ENCODE assay signal across 8 cellular contexts in the genomic region with DNA sequence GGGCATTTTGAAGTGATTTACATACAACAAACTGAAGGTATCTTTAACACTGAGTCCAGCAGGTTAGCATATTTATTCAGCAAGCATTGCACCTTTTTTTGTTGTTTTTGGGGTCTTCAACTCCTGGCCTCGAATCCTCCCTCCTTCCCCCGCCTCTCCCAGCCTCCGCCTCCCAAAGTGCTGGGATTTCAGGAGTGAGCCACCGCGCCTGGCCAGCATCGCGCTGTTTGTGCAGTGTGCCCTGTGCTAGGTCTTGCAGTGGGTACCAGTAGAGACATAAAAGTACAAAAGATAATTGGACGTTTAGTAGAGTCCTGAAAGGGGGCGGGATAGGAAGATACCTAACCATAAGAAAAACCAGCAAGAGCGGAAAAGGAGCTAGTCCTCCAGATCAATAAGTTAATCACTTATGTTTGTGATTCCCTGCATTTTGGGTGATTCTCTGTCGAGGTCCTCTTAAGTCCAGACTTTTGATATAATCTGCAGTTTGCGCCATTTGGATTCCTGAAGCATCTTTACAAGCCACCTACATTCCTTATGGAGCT.
DNase-seq lines count a peak whose midpoint lies in the region; ATAC-seq and TF ChIP-seq lines count a peak whose summit lies in the region.

No MANE protein-coding gene starts in this region.

- CTCF ChIA-PET in BJ (lab: Yijun Ruan, JAX): interaction anchor here (1.0 kb wide), 1 partner anchor 20 kb away, joined by 3 read pairs; no protein-coding TSS in a partner anchor

- TF ChIP-seq CTCF in BJ (IDR thresholded peaks at IDR 0.05; ENCODE audit: insufficient read depth, low read depth, low read length) (no peak), Loucy (conservative IDR thresholded peaks at IDR 0.05; ENCODE audit: low read length) (no peak)

- no peak for ATAC-seq in naive thymus-derived CD8-positive, alpha-beta T cell
- ATAC-seq in HG02678 (IDR thresholded peaks at IDR 0.05; ENCODE audit: unreplicated experiment) (no peak), GM19397 (IDR thresholded peaks at IDR 0.05; ENCODE audit: unreplicated experiment) (no peak)

- H3K9me2 ChIP-seq in Loucy (replicated peaks; ENCODE audit: low read depth, low read length): no peaks in the 10 kb centered on the region

- H3K9ac ChIP-seq in Loucy (ENCODE audit: low read depth, low read length, poor library complexity, severe bottlenecking): peak overlapping the region; percentile 79

- peak overlapping the region; percentile 58 for H3K4me3 ChIP-seq in BJ (ENCODE audit: low read depth, low read length)
- H3K4me3 ChIP-seq in Loucy (ENCODE audit: low read length, poor library complexity, severe bottlenecking): peak overlapping the region; percentile 86

- H2AFZ ChIP-seq in Loucy (ENCODE audit: low read length): peak overlapping the region; percentile 92

- H3K4me2 ChIP-seq in Loucy (ENCODE audit: low read depth, low read length, poor library complexity, severe bottlenecking): peak overlapping the region; percentile 73

- no peaks in the 10 kb centered on the region for H3K27me3 Mint-ChIP-seq in naive thymus-derived CD8-positive, alpha-beta T cell

- peaks cover 19% of the 10 kb centered on the region for H4K20me1 ChIP-seq in Loucy (ENCODE audit: insufficient read depth, low read length, poor library complexity, severe bottlenecking)

- DNase-seq in BJ (ENCODE audit: low read depth) (no peak), OCI-M2 (lab: John Stamatoyannopoulos, UW; ENCODE audit: unreplicated experiment) (no peak), SKM-1 (lab: John Stamatoyannopoulos, UW; ENCODE audit: unreplicated experiment) (no peak)
- DNase-seq in central memory CD4-positive, alpha-beta T cell: peak; percentile 2
- peak in 1 of 10 donors; percentile 5 for DNase-seq in naive thymus-derived CD8-positive, alpha-beta T cell

- no peaks in the 10 kb centered on the region for H3K36me3 Mint-ChIP-seq in naive thymus-derived CD8-positive, alpha-beta T cell

- no peaks in the 10 kb centered on the region for H3F3A ChIP-seq in Loucy (ENCODE audit: low read depth)

- H3K36me3 ChIP-seq in BJ (ENCODE audit: control insufficient read depth, insufficient read depth, low read length) (no peaks in the 10 kb centered on the region), Loucy (ENCODE audit: insufficient read depth, low read length) (no peaks in the 10 kb centered on the region)

- H3K9me3 Mint-ChIP-seq in naive thymus-derived CD8-positive, alpha-beta T cell: no peaks in the 10 kb centered on the region

- peaks cover 43% of the 10 kb centered on the region for H3K4me1 ChIP-seq in Loucy (ENCODE audit: insufficient read depth, low read length, poor library complexity, severe bottlenecking)

- H3K79me2 ChIP-seq in Loucy (ENCODE audit: insufficient read depth, low read length): peaks cover 57% of the 10 kb centered on the region

- POLR2A ChIA-PET in BJ (lab: Charles Lee): no interaction called here
- POLR2A ChIA-PET in naive thymus-derived CD8-positive, alpha-beta T cell (lab: Charles Lee): interaction anchor here (0.8 to 1.0 kb wide), 2 partner anchors 35 to 111 kb away, joined by 3 to 5 read pairs; no protein-coding TSS in a partner anchor

- H3K9me3 ChIP-seq in Loucy (ENCODE audit: insufficient read depth, low read depth, low read length): no peaks in the 10 kb centered on the region

- peak overlapping the region; percentile 86 to 96 (median 94) for H3K27ac Mint-ChIP-seq in naive thymus-derived CD8-positive, alpha-beta T cell

- H3K4me1 Mint-ChIP-seq in naive thymus-derived CD8-positive, alpha-beta T cell: peaks cover 24 to 50% (median 44%) of the 10 kb centered on the region in 4 donors

- peak overlapping the region; percentile 89 to 95 (median 94) for H3K4me3 Mint-ChIP-seq in naive thymus-derived CD8-positive, alpha-beta T cell

- no peaks in the 10 kb centered on the region for H3K27me3 ChIP-seq in BJ (ENCODE audit: control insufficient read depth, insufficient read depth, low read length)
- no peaks in the 10 kb centered on the region for H3K27me3 ChIP-seq in Loucy (ENCODE audit: insufficient read depth, low read length, poor library complexity, severe bottlenecking)
